ENCODE assay signal across 1 cellular context in the genomic region with DNA sequence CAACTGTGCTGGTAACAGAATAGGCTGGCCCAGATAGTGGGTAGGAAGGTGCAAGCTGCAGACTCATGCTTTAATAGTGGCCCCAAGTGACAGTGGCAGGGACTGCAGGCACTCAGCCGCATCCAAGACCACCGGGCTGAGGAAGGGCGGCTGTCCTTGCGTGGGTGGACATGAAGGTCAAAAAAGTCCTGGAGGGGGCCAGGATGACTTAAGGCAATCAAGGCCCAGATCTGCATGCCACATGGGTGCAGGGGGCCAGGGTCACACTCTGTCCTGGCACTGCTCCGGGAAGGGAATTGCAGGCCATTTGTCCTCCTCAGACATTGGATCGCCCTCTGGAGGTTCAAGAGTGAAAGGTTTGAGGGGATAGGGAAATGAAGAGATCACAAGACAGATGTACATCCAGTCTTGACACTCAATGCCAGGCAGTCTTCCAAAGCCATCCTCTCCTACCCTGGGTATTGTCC.
TF ChIP-seq lines count a peak whose summit lies in the region.

No MANE protein-coding gene starts in this region.

TF ChIP-seq in endothelial cell of umbilical vein, 7 proteins besides CTCF, POLR2A, EP300 and RAD21:
- TF ChIP-seq JUN (IDR thresholded peaks at IDR 0.05; ENCODE audit: borderline replicate concordance, insufficient read depth, insufficient read length, low read depth), result no peak
- no peak for TF ChIP-seq POLR2AphosphoS5 (IDR thresholded peaks at IDR 0.05; ENCODE audit: insufficient read depth, low read depth, low read length)
- no peak for TF ChIP-seq MYC (IDR thresholded peaks at IDR 0.05; ENCODE audit: low read depth, low read length)
- no peak for TF ChIP-seq FOS (IDR thresholded peaks at IDR 0.05; ENCODE audit: borderline replicate concordance, insufficient read depth, low read length)
- no peak for TF ChIP-seq EZH2 (IDR thresholded peaks at IDR 0.05; ENCODE audit: borderline replicate concordance, low read depth, low read length, severe bottlenecking)
- no peak for TF ChIP-seq GATA2 (IDR thresholded peaks at IDR 0.05; ENCODE audit: insufficient read depth, insufficient read length, low read depth, low read length)
- TF ChIP-seq, protein P1, sequence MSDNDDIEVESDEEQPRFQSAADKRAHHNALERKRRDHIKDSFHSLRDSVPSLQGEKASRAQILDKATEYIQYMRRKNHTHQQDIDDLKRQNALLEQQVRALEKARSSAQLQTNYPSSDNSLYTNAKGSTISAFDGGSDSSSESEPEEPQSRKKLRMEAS (IDR thresholded peaks at IDR 0.05; ENCODE audit: insufficient read depth, insufficient read length), result no peak
